Comparison of ENCODE assay signal across 1 cellular context in the genomic region with DNA sequence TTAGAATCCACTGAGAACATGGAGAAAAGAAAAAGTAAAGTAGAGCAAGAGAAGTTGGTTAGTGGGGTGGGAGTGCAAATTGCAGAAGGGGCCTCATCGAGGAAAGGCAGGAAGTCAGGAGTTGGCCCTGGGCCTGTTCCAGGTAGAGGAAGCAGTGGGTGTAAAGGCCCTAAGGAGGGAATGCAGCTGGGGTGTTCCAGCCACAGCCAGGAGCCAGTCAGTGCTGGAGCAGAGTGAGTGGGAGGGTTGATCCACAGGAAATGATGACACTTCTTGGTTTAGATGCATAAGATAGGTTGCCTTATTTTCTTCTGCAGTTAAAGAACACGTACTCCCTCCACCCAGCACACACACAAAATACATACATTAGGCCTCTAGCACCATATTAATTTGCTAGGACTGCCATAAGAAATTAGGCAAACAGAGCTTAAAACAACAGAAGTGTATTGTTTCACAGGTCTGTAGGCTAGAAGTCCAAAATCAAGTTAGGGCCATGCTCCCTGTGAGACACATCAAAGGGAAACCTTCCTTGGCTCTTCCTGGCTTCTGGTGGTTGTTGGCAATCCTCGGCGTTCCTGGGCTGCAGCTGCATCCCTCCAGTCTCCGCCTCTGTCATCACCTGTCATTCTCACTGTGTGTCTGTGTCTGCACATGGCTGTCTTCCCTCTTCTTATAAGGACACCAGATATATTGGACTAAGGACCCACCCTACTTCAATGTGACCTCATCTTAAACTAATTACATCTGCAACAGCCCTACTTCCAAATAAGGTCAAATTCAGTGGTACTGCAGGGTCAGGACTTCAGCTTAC.
TF ChIP-seq lines count a peak whose summit lies in the region.

No MANE protein-coding gene starts in this region.

TF ChIP-seq in HEK293, 187 proteins besides CTCF, POLR2A, EP300 and RAD21 (continued from another document):
- no peak for TF ChIP-seq ZNF521 (tag by site-specific recombination; IDR thresholded peaks at IDR 0.05)
TF ChIP-seq in HEK293: peak in this region for 4.
